19 cellular contexts compared by ENCODE assay signal in the genomic region with DNA sequence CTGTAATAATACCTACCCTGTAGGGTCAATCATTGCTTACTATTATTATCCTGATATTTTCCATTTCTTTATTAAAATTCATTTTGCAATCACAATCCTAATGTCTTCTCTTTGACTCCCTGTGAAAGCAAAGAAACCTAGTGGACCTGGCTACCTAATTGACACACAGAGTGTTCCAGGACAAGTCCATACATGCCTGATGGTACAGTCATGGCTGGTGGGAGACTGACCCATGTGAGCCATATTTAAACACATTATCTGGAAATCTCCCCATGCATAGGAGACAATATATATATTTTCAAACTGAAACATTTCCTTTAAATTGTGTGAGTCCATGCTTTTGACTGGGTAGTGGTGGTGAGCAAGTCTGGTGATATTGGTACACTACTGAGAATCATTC.
A peak's percentile ranks its signal among the peaks of the same experiment; 100 is the strongest.
DNase-seq lines count a peak whose midpoint lies in the region; TF ChIP-seq lines count a peak whose summit lies in the region.
"Had no signal": no experiment of that assay in that cellular context is flagged by ENCODE, and none has a peak within 500 bp of the region (broad histone marks: within the 10 kb centered on the region; RNA-seq: fewer than 3 reads in every experiment).

No MANE protein-coding gene starts in this region.

- H3K27ac ChIP-seq in RWPE1 (no peak overlapping the region), smooth muscle cell (ENCODE audit: low read depth) (no peak overlapping the region), stomach (no peak overlapping the region)
- H3K27ac ChIP-seq: SJCRH30 had no signal

- TF ChIP-seq CTCF in RWPE1 (conservative IDR thresholded peaks at IDR 0.05; ENCODE audit: low read depth) (no peak), epithelial cell of esophagus (IDR thresholded peaks at IDR 0.05; ENCODE audit: insufficient read depth, low read depth, low read length, missing control alignments) (no peak), smooth muscle cell (IDR thresholded peaks at IDR 0.05; ENCODE audit: borderline replicate concordance, insufficient read depth, poor library complexity, severe bottlenecking) (no peak), stomach (IDR thresholded peaks at IDR 0.05) (no peak)

- peak overlapping the region; percentile 23 for H2AFZ ChIP-seq in smooth muscle cell (ENCODE audit: low read depth)

- H3K27me3 ChIP-seq in smooth muscle cell (ENCODE audit: low read depth): no peaks in the 10 kb centered on the region
- H3K27me3 ChIP-seq in stomach: no peaks in the 10 kb centered on the region
- H3K27me3 ChIP-seq: SJCRH30 had no signal

- POLR2A ChIA-PET in RWPE1 (lab: Yijun Ruan, JAX; ENCODE audit: low non-redundant PET): no interaction called here

- no peaks in the 10 kb centered on the region for H3F3A ChIP-seq in smooth muscle cell (ENCODE audit: low read depth)

- no peaks in the 10 kb centered on the region for H4K20me1 ChIP-seq in smooth muscle cell (ENCODE audit: low read depth)

- intact Hi-C loops in stomach (cut with DNase I; ENCODE audit: low total_unique reads): no loop called here

- CTCF ChIA-PET in RWPE1 (lab: Yijun Ruan, JAX): no interaction called here

- DNase-seq in NCI-H2227 (lab: John Stamatoyannopoulos, UW; ENCODE audit: unreplicated experiment): peak; percentile 0
- no peak for DNase-seq in NCI-H2227 treated with DMSO at 0.1 percent for 48 hours (lab: John Stamatoyannopoulos, UW)
- DNase-seq in RWPE1 (ENCODE audit: low spot score): peak; percentile 30
- DNase-seq in epithelial cell of esophagus (ENCODE audit: low read depth): peak; percentile 78
- no peak for DNase-seq in smooth muscle cell (lab: John Stamatoyannopoulos, UW; ENCODE audit: unreplicated experiment)
- DNase-seq in H4 (ENCODE audit: low spot score): no peak
- DNase-seq in stomach: no peak
- DNase-seq: AML-193; C1 segment of cervical spinal cord; CD8-positive, alpha-beta T cell; NCI-H1092; NCI-H1436 treated with DMSO at 0.1 percent for 48 hours; NCI-H2029 treated with DMSO at 0.1 percent for 48 hours; NCI-H2171 treated with DMSO at 0.1 percent for 48 hours; NCI-H446 treated with DMSO at 0.1 percent for 48 hours; NCI-H526 treated with DMSO at 0.1 percent for 48 hours; SJCRH30 had no signal

- H3K36me3 ChIP-seq in smooth muscle cell (ENCODE audit: low read depth): no peaks in the 10 kb centered on the region
- no peaks in the 10 kb centered on the region for H3K36me3 ChIP-seq in stomach
- H3K36me3 ChIP-seq: HAP-1, SJCRH30 had no signal

- no peaks in the 10 kb centered on the region for H3K4me1 ChIP-seq in smooth muscle cell (ENCODE audit: low read depth)
- no peaks in the 10 kb centered on the region for H3K4me1 ChIP-seq in stomach
- H3K4me1 ChIP-seq: HAP-1, SJCRH30 had no signal

- H3K9ac ChIP-seq in smooth muscle cell (ENCODE audit: low read depth): no peak overlapping the region

- no peaks in the 10 kb centered on the region for H3K79me2 ChIP-seq in smooth muscle cell (ENCODE audit: low read depth)

- TF ChIP-seq POLR2A in stomach (IDR thresholded peaks at IDR 0.05): no peak

- no peak for TF ChIP-seq EP300 in stomach (IDR thresholded peaks at IDR 0.05)

- H3K9me3 ChIP-seq in smooth muscle cell (replicated peaks; ENCODE audit: low read depth) (no peaks in the 10 kb centered on the region), stomach (no peaks in the 10 kb centered on the region)
- H3K9me3 ChIP-seq: HAP-1, SJCRH30 had no signal

- no peak overlapping the region for H3K4me2 ChIP-seq in smooth muscle cell

- no peak overlapping the region for H3K4me3 ChIP-seq in epithelial cell of esophagus (ENCODE audit: low read length)
- H3K4me3 ChIP-seq in smooth muscle cell: no peak overlapping the region
- no peak overlapping the region for H3K4me3 ChIP-seq in stomach
- H3K4me3 ChIP-seq: HAP-1, K562, SJCRH30 had no signal

Comparison
In these comparisons a context has a peak if more than half of its experiments do, and no peak if none do; other contexts are left out.
1. DNase-seq: peak in NCI-H2227 (single experiment), RWPE1 (single experiment) and epithelial cell of esophagus (single experiment); none in NCI-H2227 treated with DMSO at 0.1 percent for 48 hours (single experiment), smooth muscle cell (single experiment), H4 (single experiment) and stomach (single experiment).